ENCODE assay signal across 8 cellular contexts in the genomic region with DNA sequence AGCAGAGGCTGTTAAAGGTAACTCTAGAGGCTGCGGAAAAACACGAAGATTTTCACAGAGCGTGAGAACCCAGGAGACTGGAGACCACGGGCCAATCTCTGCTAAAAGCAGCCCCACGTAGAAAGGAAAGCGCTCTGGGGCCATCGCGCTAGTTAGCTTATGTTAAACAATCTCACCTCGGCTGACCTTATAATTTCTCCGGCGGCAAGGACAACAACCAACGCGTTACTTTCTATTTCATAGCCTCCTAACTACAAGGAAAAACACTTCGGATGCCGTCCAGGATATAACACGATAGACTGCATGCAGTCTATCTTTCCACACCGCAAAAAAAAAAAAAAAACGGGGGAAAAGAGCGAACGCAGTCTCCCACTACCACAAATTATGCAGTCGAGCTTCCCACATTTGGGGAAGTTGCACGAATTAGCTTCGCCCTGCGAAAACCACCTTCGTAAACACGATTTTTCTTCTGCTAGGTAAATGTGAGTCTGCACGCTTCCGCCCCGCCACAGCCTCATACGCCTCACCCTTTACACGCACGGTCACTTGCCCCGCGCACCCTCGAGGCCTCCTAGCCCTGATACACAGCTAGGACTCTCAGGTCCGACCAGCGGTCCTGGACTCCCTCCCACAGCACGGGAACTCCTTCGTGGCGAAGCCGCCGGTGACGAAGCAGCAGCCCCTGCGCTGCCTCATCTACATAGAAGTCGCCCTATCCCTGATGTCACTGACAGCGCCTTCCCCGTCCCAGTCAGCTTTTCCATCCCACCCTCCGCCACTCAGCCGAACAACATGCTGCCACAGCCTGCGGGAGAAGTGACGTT.
DNase-seq lines count a peak whose midpoint lies in the region; ATAC-seq, FAIRE-seq and TF ChIP-seq lines count a peak whose summit lies in the region.

No MANE protein-coding gene starts in this region.

- peak; percentile 100 for TF ChIP-seq POLR2A in GM12892 (IDR thresholded peaks at IDR 0.05; ENCODE audit: low read depth, low read length)

- peak; percentile 57 for ATAC-seq in HG02763 (IDR thresholded peaks at IDR 0.05; ENCODE audit: unreplicated experiment)
- ATAC-seq in activated CD4-positive, CD25-positive, alpha-beta regulatory T cell treated with anti-CD3 and anti-CD28 coated beads, Interleukin-2, amount 50 U/mL, for 24 hours: peak; percentile 77 to 79

- peak; percentile 94 for FAIRE-seq in GM12892 (lab: Jason Lieb, UNC)

- H3K4me3 ChIP-seq in choroid plexus epithelial cell (ENCODE audit: low read depth, low read length): peak overlapping the region; percentile 66

- DNase-seq in GM12892 (ENCODE audit: insufficient read length): peak; percentile 52
- peak; percentile 85 to 91 for DNase-seq in NCI-H2081 (lab: John Stamatoyannopoulos, UW)
- DNase-seq in choroid plexus epithelial cell (ENCODE audit: low read depth): peak; percentile 90
- DNase-seq in left kidney (ENCODE audit: low read depth, low spot score): peak; percentile 94
- peak; percentile 67 to 71 for DNase-seq in stimulated activated CD4-positive, alpha-beta T cell treated with anti-CD3 and anti-CD28 coated beads, Interleukin-1b, Interleukin-23, amount 100 ng/mL, for 4 hours (ENCODE audit: low read depth in 2 of 2)
- no peak for DNase-seq in cerebellar nuclear complex (lab: John Stamatoyannopoulos, UW)

- no peak for TF ChIP-seq CTCF in choroid plexus epithelial cell (conservative IDR thresholded peaks at IDR 0.05; ENCODE audit: low read depth, low read length)

Comparison
In these comparisons a context has a peak if more than half of its experiments do, and no peak if none do; other contexts are left out.
1. DNase-seq: peak in GM12892 (single experiment), NCI-H2081 (2 of 2), choroid plexus epithelial cell (single experiment), left kidney (single experiment) and stimulated activated CD4-positive, alpha-beta T cell treated with anti-CD3 and anti-CD28 coated beads, Interleukin-1b, Interleukin-23, amount 100 ng/mL, for 4 hours (2 of 2); none in cerebellar nuclear complex (0 of 2).